Comparison of ENCODE assay signal across 13 cellular contexts in the genomic region with DNA sequence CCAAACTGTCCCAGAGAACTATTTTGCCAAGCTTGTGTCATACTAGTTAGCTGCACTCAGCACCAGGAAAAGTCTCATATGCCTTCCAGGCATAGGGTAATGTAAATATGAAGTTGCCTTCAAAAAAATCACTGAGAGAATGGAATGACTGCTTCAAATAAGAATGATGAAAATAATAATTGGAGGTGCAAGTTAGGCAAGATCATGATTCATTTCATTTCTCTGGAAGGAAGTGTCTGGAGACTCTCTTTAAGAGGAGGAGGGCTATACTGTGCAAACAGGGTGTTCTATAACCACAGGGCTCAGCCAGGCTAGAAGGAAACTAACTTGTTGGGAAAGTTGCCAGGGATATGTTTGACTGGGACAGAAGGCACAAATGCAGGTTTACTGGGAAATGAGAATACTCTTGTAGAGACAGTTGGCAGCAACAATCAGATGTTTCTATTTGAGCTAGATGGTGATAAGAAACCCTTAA. TPM values are rescaled to one million over a fixed set of nuclear protein-coding genes. Genes with fewer than 3 reads are reported as not detected.
DNase-seq lines count a peak whose midpoint lies in the region; ATAC-seq, FAIRE-seq and TF ChIP-seq lines count a peak whose summit lies in the region.
"Had no signal": no experiment of that assay in that cellular context is flagged by ENCODE, and none has a peak within 500 bp of the region (broad histone marks: within the 10 kb centered on the region; RNA-seq: fewer than 3 reads in every experiment).

No MANE protein-coding gene starts in this region.

- H3K4me3 Mint-ChIP-seq in T-cell, result peak overlapping the region in 2 of 3 donors; percentile 14 to 57
- H3K4me3 Mint-ChIP-seq in neural progenitor cell, result no peak overlapping the region
- H3K4me3 Mint-ChIP-seq in mesothelial cell of epicardium, result no peak overlapping the region

- peak in 1 of 2 experiments; percentile 27; a peak in 2 of 5 replicates for TF ChIP-seq RAD21 in A549 (conservative IDR thresholded peaks at IDR 0.05 in 1 of 2, IDR thresholded peaks at IDR 0.05 in 1 of 2)

- no peaks in the 10 kb centered on the region for H3F3A ChIP-seq in neural progenitor cell (ENCODE audit: low read depth)

- peak; percentile 59 for FAIRE-seq in A549 (lab: Jason Lieb, UNC)

- H3K36me3 ChIP-seq in neural progenitor cell, result no peaks in the 10 kb centered on the region
- H3K36me3 ChIP-seq: adrenal gland had no signal

- peaks cover 57% of the 10 kb centered on the region for H3K27me3 ChIP-seq in neural progenitor cell
- H3K27me3 ChIP-seq: adrenal gland had no signal

- TF ChIP-seq CTCF in A549 (IDR thresholded peaks at IDR 0.05), result no peak
- no peak for TF ChIP-seq CTCF in neural progenitor cell (IDR thresholded peaks at IDR 0.05)
- TF ChIP-seq CTCF in mesothelial cell of epicardium (IDR thresholded peaks at IDR 0.05; ENCODE audit: unreplicated experiment), result no peak

- H3K9ac ChIP-seq in neural progenitor cell, result no peak overlapping the region

- peak; percentile 43 to 88 for DNase-seq in A549 (ENCODE audit: low read depth in 1 of 2, low spot score in 1 of 2)
- DNase-seq in ELR (ENCODE audit: low read depth), result peak; percentile 68
- no peak for DNase-seq in T-cell
- DNase-seq in iris pigment epithelial cell (ENCODE audit: low read depth), result peak; percentile 37
- no peak for DNase-seq in neural progenitor cell (ENCODE audit: low spot score)
- DNase-seq in mesothelial cell of epicardium (ENCODE audit: low spot score in 2 of 2, unreplicated experiment in 2 of 2), result no peak
- no peak for DNase-seq in NCI-H1694 treated with DMSO at 0.1 percent for 48 hours (lab: John Stamatoyannopoulos, UW)
- DNase-seq: activated CD4-positive, alpha-beta T cell treated with anti-CD3 and anti-CD28 coated beads, Interleukin-2, amount 50 U/mL, for 4 hours; adrenal gland; NCI-H2081; stimulated activated naive CD4-positive, alpha-beta T cell treated with Interleukin-2 at 50 U/mL for 16 hours had no signal

- H3K4me2 ChIP-seq in A549, result peak overlapping the region; percentile 64
- no peak overlapping the region for H3K4me2 ChIP-seq in neural progenitor cell

- TF ChIP-seq POLR2A in A549 (IDR thresholded peaks at IDR 0.05; ENCODE audit: low read length), result no peak

- H3K27ac Mint-ChIP-seq in T-cell (peak overlapping the region; percentile 16 to 19), neural progenitor cell (no peak overlapping the region), mesothelial cell of epicardium (no peak overlapping the region)

- H3K36me3 Mint-ChIP-seq in T-cell, result peaks cover 45% of the 10 kb centered on the region
- H3K36me3 Mint-ChIP-seq in neural progenitor cell, result no peaks in the 10 kb centered on the region
- no peaks in the 10 kb centered on the region for H3K36me3 Mint-ChIP-seq in mesothelial cell of epicardium

- TF ChIP-seq EP300 in A549 (IDR thresholded peaks at IDR 0.05), result no peak

- peak overlapping the region; percentile 71 to 75 for H3K27ac ChIP-seq in A549
- no peak overlapping the region for H3K27ac ChIP-seq in neural progenitor cell
- H3K27ac ChIP-seq: adrenal gland had no signal

- peak; percentile 72 to 79 for ATAC-seq in A549
- no peak for ATAC-seq in T-cell (replicated peaks in 1 of 4)
- ATAC-seq in GM21619 (IDR thresholded peaks at IDR 0.05; ENCODE audit: unreplicated experiment), result no peak
- ATAC-seq: Right ventricle myocardium inferior had no signal

- CTCF ChIA-PET in A549 (lab: Yijun Ruan, JAX) (interaction anchor here (0.8 to 2.5 kb wide), 8 partner anchors 10 to 44 kb away, joined by 3 to 12 read pairs (median 6); a partner anchor contains a TSS), T-cell (lab: Charles Lee) (interaction anchor here (0.7 to 2.0 kb wide), 7 partner anchors 10 to 43 kb away, joined by 3 to 11 read pairs (median 5); a partner anchor contains a TSS)

- no peaks in the 10 kb centered on the region for H3K79me2 ChIP-seq in neural progenitor cell (ENCODE audit: low read depth)

- H4K20me1 ChIP-seq in neural progenitor cell (ENCODE audit: low read depth), result no peaks in the 10 kb centered on the region

- H3K4me1 ChIP-seq in A549 (peaks cover 29% of the 10 kb centered on the region), neural progenitor cell (peaks cover 5% of the 10 kb centered on the region)

- H3K9me3 ChIP-seq in A549 (peaks cover 8% of the 10 kb centered on the region), neural progenitor cell (ENCODE audit: low read depth) (no peaks in the 10 kb centered on the region)
- H3K9me3 ChIP-seq: adrenal gland had no signal

- H3K27me3 Mint-ChIP-seq in T-cell (no peaks in the 10 kb centered on the region), neural progenitor cell (ENCODE audit: insufficient read depth, low read depth) (peaks cover 41% of the 10 kb centered on the region), mesothelial cell of epicardium (ENCODE audit: low read depth) (peaks cover 78% of the 10 kb centered on the region)

- H2AFZ ChIP-seq in neural progenitor cell (replicated peaks), result no peak overlapping the region

- H3K9me3 Mint-ChIP-seq in T-cell (no peaks in the 10 kb centered on the region), neural progenitor cell (peaks cover 3% of the 10 kb centered on the region), mesothelial cell of epicardium (no peaks in the 10 kb centered on the region)

- POLR2A ChIA-PET in A549 (lab: Yijun Ruan, JAX), result interaction anchor here (0.7 to 2.3 kb wide), 3 partner anchors 10 to 160 kb away, joined by 4 to 33 read pairs (median 4); a partner anchor contains a TSS
- POLR2A ChIA-PET in T-cell (lab: Charles Lee), result interaction anchor here in 1 of 2 donors (0.6 to 1.2 kb wide), 2 partner anchors 10 to 1067 kb away, joined by 3 read pairs; no protein-coding TSS in a partner anchor

- peaks cover 62 to 68% (median 64%) of the 10 kb centered on the region in 3 donors for H3K4me1 Mint-ChIP-seq in T-cell
- H3K4me1 Mint-ChIP-seq in neural progenitor cell, result peaks cover 16% of the 10 kb centered on the region
- peaks cover 26% of the 10 kb centered on the region for H3K4me1 Mint-ChIP-seq in mesothelial cell of epicardium

- H3K4me3 ChIP-seq in A549 (no peak overlapping the region), neural progenitor cell (no peak overlapping the region)
- H3K4me3 ChIP-seq: adrenal gland had no signal

TF ChIP-seq in A549, 52 proteins besides CTCF, POLR2A, EP300 and RAD21 (continues in another document):
- no peak for TF ChIP-seq BHLHE40 (IDR thresholded peaks at IDR 0.05; ENCODE audit: low read depth, low read length)
- no peak for TF ChIP-seq RFX5 (IDR thresholded peaks at IDR 0.05)
- TF ChIP-seq HDAC2 (IDR thresholded peaks at IDR 0.05), result no peak
- no peak for TF ChIP-seq CBX8 (IDR thresholded peaks at IDR 0.05)
- no peak for TF ChIP-seq FOSB (CRISPR knock-in tag; IDR thresholded peaks at IDR 0.05)
- TF ChIP-seq PHF8 (IDR thresholded peaks at IDR 0.05; ENCODE audit: borderline replicate concordance, low read depth), result no peak
- TF ChIP-seq, protein P1, sequence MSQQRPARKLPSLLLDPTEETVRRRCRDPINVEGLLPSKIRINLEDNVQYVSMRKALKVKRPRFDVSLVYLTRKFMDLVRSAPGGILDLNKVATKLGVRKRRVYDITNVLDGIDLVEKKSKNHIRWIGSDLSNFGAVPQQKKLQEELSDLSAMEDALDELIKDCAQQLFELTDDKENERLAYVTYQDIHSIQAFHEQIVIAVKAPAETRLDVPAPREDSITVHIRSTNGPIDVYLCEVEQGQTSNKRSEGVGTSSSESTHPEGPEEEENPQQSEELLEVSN (IDR thresholded peaks at IDR 0.05; ENCODE audit: borderline replicate concordance, low read depth), result no peak
- TF ChIP-seq HEYL (CRISPR knock-in tag; IDR thresholded peaks at IDR 0.05), result no peak
- no peak; the same call in 1 of the 2 replicates for TF ChIP-seq NFE2L2 (conservative IDR thresholded peaks at IDR 0.05; ENCODE audit: low read length)
- TF ChIP-seq, protein P2, sequence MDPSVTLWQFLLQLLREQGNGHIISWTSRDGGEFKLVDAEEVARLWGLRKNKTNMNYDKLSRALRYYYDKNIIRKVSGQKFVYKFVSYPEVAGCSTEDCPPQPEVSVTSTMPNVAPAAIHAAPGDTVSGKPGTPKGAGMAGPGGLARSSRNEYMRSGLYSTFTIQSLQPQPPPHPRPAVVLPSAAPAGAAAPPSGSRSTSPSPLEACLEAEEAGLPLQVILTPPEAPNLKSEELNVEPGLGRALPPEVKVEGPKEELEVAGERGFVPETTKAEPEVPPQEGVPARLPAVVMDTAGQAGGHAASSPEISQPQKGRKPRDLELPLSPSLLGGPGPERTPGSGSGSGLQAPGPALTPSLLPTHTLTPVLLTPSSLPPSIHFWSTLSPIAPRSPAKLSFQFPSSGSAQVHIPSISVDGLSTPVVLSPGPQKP (IDR thresholded peaks at IDR 0.05; ENCODE audit: low read depth, low read length), result no peak
- TF ChIP-seq, protein P3, sequence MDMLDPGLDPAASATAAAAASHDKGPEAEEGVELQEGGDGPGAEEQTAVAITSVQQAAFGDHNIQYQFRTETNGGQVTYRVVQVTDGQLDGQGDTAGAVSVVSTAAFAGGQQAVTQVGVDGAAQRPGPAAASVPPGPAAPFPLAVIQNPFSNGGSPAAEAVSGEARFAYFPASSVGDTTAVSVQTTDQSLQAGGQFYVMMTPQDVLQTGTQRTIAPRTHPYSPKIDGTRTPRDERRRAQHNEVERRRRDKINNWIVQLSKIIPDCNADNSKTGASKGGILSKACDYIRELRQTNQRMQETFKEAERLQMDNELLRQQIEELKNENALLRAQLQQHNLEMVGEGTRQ (IDR thresholded peaks at IDR 0.05), result no peak
- no peak for TF ChIP-seq CBX2 (IDR thresholded peaks at IDR 0.05; ENCODE audit: borderline replicate concordance, low read depth)
- no peak for TF ChIP-seq NR3C1 (IDR thresholded peaks at IDR 0.05)
- no peak for TF ChIP-seq CHD4 (IDR thresholded peaks at IDR 0.05; ENCODE audit: borderline replicate concordance)

RNA-seq across cellular contexts. Expression of a gene that starts 4.3 kb away (rescaled TPM):
- 7.5 and 8.4 TPM in 2 replicates for polyA plus RNA-seq in A549 (2011; rRNA removed)
- 3.5 and 3.8 TPM in 2 replicates for polyA plus RNA-seq in A549 (2012; cell fraction: cytosol; rRNA removed)
- polyA plus RNA-seq in A549 (2012; cell fraction: nucleus; rRNA removed), result 9.6 and 13.9 TPM in 2 replicates
- 0.25 to 0.43 TPM (median 0.25 TPM) in 3 replicates for polyA plus RNA-seq in A549 (2017; fragmentation: RNase III; extraction: RNeasy Plus Mini Kit Qiagen cat#74134 plus additional on column Dnase treatment)
- 17.8 and 18.3 TPM in 2 replicates for polyA minus RNA-seq in A549 (2011; rRNA and poly(A)+ RNA removed)
- 10 to 100 TPM; 44.9 to 75.5 (median 48.7) TPM for total RNA-seq in T-cell
- not detected in 2 replicates for total RNA-seq in neural progenitor cell (ENCODE audit: low replicate concordance)
- not detected in 3 replicates for total RNA-seq in mesothelial cell of epicardium

RNA-seq across cellular contexts. Expression of a gene that starts 21.7 kb away (rescaled TPM):
- 13.2 and 16.1 TPM in 2 replicates for polyA plus RNA-seq in A549 (2011; rRNA removed)
- polyA plus RNA-seq in A549 (2012; cell fraction: cytosol; rRNA removed), result 3.0 and 3.8 TPM in 2 replicates
- 2.8 and 3.6 TPM in 2 replicates for polyA plus RNA-seq in A549 (2012; cell fraction: nucleus; rRNA removed)
- polyA plus RNA-seq in A549 (2017; fragmentation: RNase III; extraction: RNeasy Plus Mini Kit Qiagen cat#74134 plus additional on column Dnase treatment), result 5.2 to 6.0 TPM (median 6.0 TPM) in 3 replicates
- polyA minus RNA-seq in A549 (2011; rRNA and poly(A)+ RNA removed), result 11.6 and 12.0 TPM in 2 replicates
- 10 to 100 TPM; 19.3 to 29.3 (median 21.7) TPM for total RNA-seq in T-cell
- 35.2 and 48.6 TPM in 2 replicates for total RNA-seq in neural progenitor cell (ENCODE audit: low replicate concordance)
- 24.2 to 28.5 TPM (median 27.8 TPM) in 3 replicates for total RNA-seq in mesothelial cell of epicardium

Comparison
In these comparisons a context has a peak if more than half of its experiments do, and no peak if none do; other contexts are left out.
1. ATAC-seq: peak in A549 (2 of 2); none in T-cell (0 of 4) and GM21619 (single experiment).
2. DNase-seq: peak in A549 (2 of 2), ELR (single experiment) and iris pigment epithelial cell (single experiment); none in T-cell (0 of 34), neural progenitor cell (single experiment), mesothelial cell of epicardium (0 of 2) and NCI-H1694 treated with DMSO at 0.1 percent for 48 hours (single experiment).
3. H3K27ac Mint-ChIP-seq: peak in T-cell (2 of 2); none in neural progenitor cell (single experiment) and mesothelial cell of epicardium (single experiment).
4. H3K4me3 Mint-ChIP-seq: peak in T-cell (2 of 3); none in neural progenitor cell (single experiment) and mesothelial cell of epicardium (single experiment).
5. RNA of a gene that starts 4.3 kb away (total RNA-seq): 44.9 to 75.5 TPM in T-cell; not detected in mesothelial cell of epicardium and not detected in neural progenitor cell; every median in the first group is over 10 times any median in the second.